ENCODE assay signal across 18 cellular contexts in genomic region chr6:9131201-9131600, GRCh38.
DNase-seq lines count a peak whose midpoint lies in the region; ATAC-seq and TF ChIP-seq lines count a peak whose summit lies in the region.
"Had no signal": no experiment of that assay in that cellular context is flagged by ENCODE, and none has a peak within 500 bp of the region (broad histone marks: within the 10 kb centered on the region; RNA-seq: fewer than 3 reads in every experiment).

No MANE protein-coding gene starts in this region.

- no peaks in the 10 kb centered on the region for H3K9me3 ChIP-seq in mammary epithelial cell (replicated peaks; ENCODE audit: insufficient read depth, low read length)
- H3K9me3 ChIP-seq in breast epithelium, result no peaks in the 10 kb centered on the region
- no peaks in the 10 kb centered on the region for H3K9me3 ChIP-seq in osteoblast (ENCODE audit: low read depth, low read length)
- H3K9me3 ChIP-seq: BE2C; BLaER1 treated with 17β-estradiol and CSF1 and Interleukin-3, amounts not matched to agents 10 nM and 100 nM had no signal

- DNase-seq in mammary epithelial cell (no peak), breast epithelium (ENCODE audit: low spot score in 2 of 2) (no peak), SK-MEL-5 (ENCODE audit: low read depth, low spot score) (peak; percentile 85), osteoblast (ENCODE audit: insufficient read length, low spot score, missing footprints) (peak; percentile 64), SHP77 treated with DMSO at 0.1 percent for 48 hours (lab: John Stamatoyannopoulos, UW) (no peak), inferior parietal cortex (ENCODE audit: extremely low spot score) (no peak)
- DNase-seq: ACHN; AML-193; BE2C; Calu3; CD4-positive, alpha-beta T cell; DND-41; GM23248; H7; HCEC 1CT had no signal

- ATAC-seq in GM21390 (IDR thresholded peaks at IDR 0.05; ENCODE audit: unreplicated experiment), result no peak

- 60% methylated on average over 3 of the region's 3 CpGs for WGBS in mammary epithelial cell (ENCODE audit: low coverage, missing lambda C conversion rate)

- TF ChIP-seq POLR2A in breast epithelium (IDR thresholded peaks at IDR 0.05), result no peak

- H3K9ac ChIP-seq in mammary epithelial cell (ENCODE audit: insufficient read depth, low read length), result no peak overlapping the region
- H3K9ac ChIP-seq: BLaER1 treated with 17β-estradiol and CSF1 and Interleukin-3, amounts not matched to agents 10 nM and 100 nM; GM23248 had no signal

- no peak overlapping the region for H3K4me2 ChIP-seq in mammary epithelial cell (ENCODE audit: insufficient read depth, low read depth, low read length)
- no peak overlapping the region for H3K4me2 ChIP-seq in osteoblast (ENCODE audit: insufficient read depth, low read length)
- H3K4me2 ChIP-seq: BLaER1 treated with 17β-estradiol and CSF1 and Interleukin-3, amounts not matched to agents 10 nM and 100 nM had no signal

- in situ Hi-C loops in mammary epithelial cell (cut with MboI; ENCODE audit: low sequenced_read_pairs in 2 of 2), result loop anchor here in 1 of 2 donors (25.0 kb wide), 1 partner anchor 1306 kb away; no protein-coding TSS in a partner anchor
- in situ Hi-C loops in SK-MEL-5 (cut with HindIII; ENCODE audit: low pct_unique_long_range_greater_than_20kb, low sequenced_read_pairs), result no loop called here

- CTCF ChIA-PET in mammary epithelial cell (lab: Charles Lee; ENCODE audit: low non-redundant PET), result no interaction called here

- no peaks in the 10 kb centered on the region for H3K36me3 ChIP-seq in mammary epithelial cell (ENCODE audit: insufficient read depth, low read length)
- H3K36me3 ChIP-seq in breast epithelium, result no peaks in the 10 kb centered on the region
- no peaks in the 10 kb centered on the region for H3K36me3 ChIP-seq in osteoblast (ENCODE audit: insufficient read depth, low read length)
- H3K36me3 ChIP-seq: BE2C; BLaER1 treated with 17β-estradiol and CSF1 and Interleukin-3, amounts not matched to agents 10 nM and 100 nM had no signal

- H3K27me3 ChIP-seq in mammary epithelial cell (ENCODE audit: insufficient read depth, low read length), result no peaks in the 10 kb centered on the region
- no peaks in the 10 kb centered on the region for H3K27me3 ChIP-seq in breast epithelium
- no peaks in the 10 kb centered on the region for H3K27me3 ChIP-seq in osteoblast (ENCODE audit: insufficient read depth, low read length)
- H3K27me3 ChIP-seq: BE2C; BLaER1 treated with 17β-estradiol and CSF1 and Interleukin-3, amounts not matched to agents 10 nM and 100 nM had no signal

- dilution Hi-C loops in mammary epithelial cell (cut with HindIII; ENCODE audit: low sequenced_read_pairs), result no loop called here

- TF ChIP-seq CTCF in mammary epithelial cell (conservative IDR thresholded peaks at IDR 0.05 in 1 of 2, IDR thresholded peaks at IDR 0.05 in 1 of 2; ENCODE audit: extremely low read depth in 1 of 2, insufficient read depth in 1 of 2, low read depth in 1 of 2, low read length in 2 of 2), result no peak
- no peak for TF ChIP-seq CTCF in breast epithelium (IDR thresholded peaks at IDR 0.05)
- no peak for TF ChIP-seq CTCF in osteoblast (IDR thresholded peaks at IDR 0.05; ENCODE audit: extremely low read depth, low read depth, low read length)

- BruUV-seq in mammary epithelial cell (replicated peaks; lab: Mats Ljungman, UMichigan), result no TSS peak

- H3K27ac ChIP-seq in mammary epithelial cell (ENCODE audit: insufficient read depth, low read depth, low read length) (no peak overlapping the region), breast epithelium (no peak overlapping the region), osteoblast (ENCODE audit: low read depth, low read length) (no peak overlapping the region)
- H3K27ac ChIP-seq: 22Rv1; BLaER1 treated with 17β-estradiol and CSF1 and Interleukin-3, amounts not matched to agents 10 nM and 100 nM; GM23248 had no signal

- H4K20me1 ChIP-seq in mammary epithelial cell (ENCODE audit: insufficient read depth, low read length), result no peaks in the 10 kb centered on the region
- no peaks in the 10 kb centered on the region for H4K20me1 ChIP-seq in osteoblast (ENCODE audit: insufficient read depth, low read length)
- H4K20me1 ChIP-seq: BLaER1 treated with 17β-estradiol and CSF1 and Interleukin-3, amounts not matched to agents 10 nM and 100 nM had no signal

- H3K4me3 ChIP-seq in mammary epithelial cell (replicated peaks in 1 of 3; ENCODE audit: insufficient read depth in 1 of 3, low read depth in 2 of 3, low read length in 3 of 3) (no peak overlapping the region), breast epithelium (no peak overlapping the region), osteoblast (ENCODE audit: insufficient read depth, low read length) (no peak overlapping the region)
- H3K4me3 ChIP-seq: BLaER1 treated with 17β-estradiol and CSF1 and Interleukin-3, amounts not matched to agents 10 nM and 100 nM; GM23248 had no signal

- H2AFZ ChIP-seq in mammary epithelial cell (ENCODE audit: low read depth, low read length) (peak overlapping the region; percentile 30), osteoblast (ENCODE audit: low read length) (no peak overlapping the region)
- H2AFZ ChIP-seq: GM23248 had no signal

- H3K4me1 ChIP-seq in mammary epithelial cell (ENCODE audit: insufficient read depth, low read length) (no peaks in the 10 kb centered on the region), breast epithelium (no peaks in the 10 kb centered on the region), osteoblast (ENCODE audit: insufficient read depth, low read length) (no peaks in the 10 kb centered on the region)
- H3K4me1 ChIP-seq: BE2C; BLaER1 treated with 17β-estradiol and CSF1 and Interleukin-3, amounts not matched to agents 10 nM and 100 nM had no signal

- intact Hi-C loops in mammary epithelial cell (cut with micrococcal nuclease), result no loop called here
- intact Hi-C loops in breast epithelium (cut with DNase I; ENCODE audit: low total_unique reads), result no loop called here

- no peaks in the 10 kb centered on the region for H3K79me2 ChIP-seq in mammary epithelial cell (ENCODE audit: insufficient read depth, low read length)
- H3K79me2 ChIP-seq in osteoblast (ENCODE audit: insufficient read depth, low read length), result no peaks in the 10 kb centered on the region

Comparison
In these comparisons a context has a peak if more than half of its experiments do, and no peak if none do; other contexts are left out.
1. DNase-seq: peak in SK-MEL-5 (single experiment) and osteoblast (single experiment); none in mammary epithelial cell (single experiment), breast epithelium (0 of 2), SHP77 treated with DMSO at 0.1 percent for 48 hours (single experiment) and inferior parietal cortex (single experiment).